ENCODE assay signal across 22 cellular contexts in the genomic region with DNA sequence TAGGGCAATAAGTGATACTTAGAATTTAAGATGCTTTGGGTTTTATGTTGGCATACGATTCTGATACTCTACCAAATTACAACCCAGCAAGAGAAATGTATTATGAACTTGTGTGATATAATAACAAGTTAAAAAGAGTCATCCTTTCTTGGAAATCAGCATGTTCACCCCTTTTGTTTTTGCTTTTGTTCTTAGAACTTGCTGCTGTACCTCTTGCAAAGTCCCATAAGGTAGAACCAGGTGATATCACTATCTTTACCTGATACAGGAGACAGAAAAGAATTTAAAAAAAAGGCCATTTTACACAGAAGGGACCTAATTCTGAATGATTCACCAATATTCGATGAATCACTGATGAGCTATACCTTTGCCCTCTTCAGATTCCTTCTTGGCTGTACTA.
DNase-seq lines count a peak whose midpoint lies in the region; ATAC-seq, FAIRE-seq and TF ChIP-seq lines count a peak whose summit lies in the region.
"Had no signal": no experiment of that assay in that cellular context is flagged by ENCODE, and none has a peak within 500 bp of the region (broad histone marks: within the 10 kb centered on the region; RNA-seq: fewer than 3 reads in every experiment).

No MANE protein-coding gene starts in this region.

- peaks cover 0 to 3% (median 1%) of the 10 kb centered on the region in 7 donors for H3K9me3 Mint-ChIP-seq in CD4-positive, CD25-positive, alpha-beta regulatory T cell
- H3K9me3 Mint-ChIP-seq: CD4-positive, alpha-beta T cell; CD8-positive, alpha-beta T cell had no signal

- H3K4me1 Mint-ChIP-seq in CD4-positive, CD25-positive, alpha-beta regulatory T cell: peaks cover 0 to 23% (median 2%) of the 10 kb centered on the region in 4 donors
- H3K4me1 Mint-ChIP-seq: CD14-positive monocyte had no signal

- TF ChIP-seq CTCF in bronchial epithelial cell (IDR thresholded peaks at IDR 0.05; ENCODE audit: insufficient read depth, low read length, severe bottlenecking) (no peak), Peyer's patch (IDR thresholded peaks at IDR 0.05) (no peak)

- no peaks in the 10 kb centered on the region for H3K27me3 Mint-ChIP-seq in CD4-positive, CD25-positive, alpha-beta regulatory T cell
- H3K27me3 Mint-ChIP-seq: CD4-positive, alpha-beta T cell had no signal

- FAIRE-seq in bronchial epithelial cell (lab: Jason Lieb, UNC): no peak
- FAIRE-seq: A204.1, D721Med, G401.6, GM12891, GM19239 had no signal

- H3K4me3 ChIP-seq in CD4-positive, CD25-positive, alpha-beta regulatory T cell (ENCODE audit: low read depth, low read length): no peak overlapping the region
- H3K4me3 ChIP-seq in bronchial epithelial cell (ENCODE audit: low read depth, low read length) (no peak overlapping the region), Peyer's patch (no peak overlapping the region)
- H3K4me3 ChIP-seq: BLaER1 had no signal

- peak; percentile 82 to 83 for ATAC-seq in CD4-positive, CD25-positive, alpha-beta regulatory T cell (ENCODE audit: low read depth in 2 of 2)
- ATAC-seq: CD8-positive, alpha-beta T cell had no signal

- no peak for TF ChIP-seq POLR2A in Peyer's patch (IDR thresholded peaks at IDR 0.05)

- no peaks in the 10 kb centered on the region for H3K36me3 Mint-ChIP-seq in CD4-positive, CD25-positive, alpha-beta regulatory T cell
- H3K36me3 Mint-ChIP-seq: CD14-positive monocyte; CD8-positive, alpha-beta T cell had no signal

- H3K4me1 ChIP-seq in CD4-positive, CD25-positive, alpha-beta regulatory T cell (ENCODE audit: control insufficient read depth, insufficient read depth, low read length, poor library complexity, severe bottlenecking): no peaks in the 10 kb centered on the region
- no peaks in the 10 kb centered on the region for H3K4me1 ChIP-seq in Peyer's patch
- H3K4me1 ChIP-seq: BE2C, BLaER1, Caco-2 had no signal

- no peaks in the 10 kb centered on the region for H3K36me3 ChIP-seq in CD4-positive, CD25-positive, alpha-beta regulatory T cell (ENCODE audit: control insufficient read depth, insufficient read depth, low read length)
- H3K36me3 ChIP-seq in bronchial epithelial cell (ENCODE audit: control insufficient read depth, insufficient read depth, low read length): no peaks in the 10 kb centered on the region
- H3K36me3 ChIP-seq in Peyer's patch: no peaks in the 10 kb centered on the region
- H3K36me3 ChIP-seq: BE2C, BLaER1 had no signal

- no peaks in the 10 kb centered on the region for H3K27me3 ChIP-seq in CD4-positive, CD25-positive, alpha-beta regulatory T cell (ENCODE audit: control insufficient read depth, insufficient read depth, low read length)
- H3K27me3 ChIP-seq in bronchial epithelial cell (ENCODE audit: control insufficient read depth, insufficient read depth, low read length) (no peaks in the 10 kb centered on the region), Peyer's patch (no peaks in the 10 kb centered on the region)
- H3K27me3 ChIP-seq: BE2C, BLaER1 had no signal

- no peak overlapping the region for H3K27ac ChIP-seq in CD4-positive, CD25-positive, alpha-beta regulatory T cell (ENCODE audit: insufficient read depth, low read length, poor library complexity, severe bottlenecking)
- no peak overlapping the region for H3K27ac ChIP-seq in Peyer's patch
- H3K27ac ChIP-seq: BLaER1 had no signal

- no peak overlapping the region for H3K4me3 Mint-ChIP-seq in CD4-positive, CD25-positive, alpha-beta regulatory T cell
- H3K4me3 Mint-ChIP-seq: CD14-positive monocyte; CD4-positive, alpha-beta T cell; CD8-positive, alpha-beta T cell had no signal

- H3K27ac Mint-ChIP-seq in CD4-positive, CD25-positive, alpha-beta regulatory T cell: no peak overlapping the region
- H3K27ac Mint-ChIP-seq: CD14-positive monocyte; CD4-positive, alpha-beta T cell; CD8-positive, alpha-beta T cell had no signal

- H3K9me3 ChIP-seq in CD4-positive, CD25-positive, alpha-beta regulatory T cell (ENCODE audit: control insufficient read depth in 2 of 2, low read length in 2 of 2): no peaks in the 10 kb centered on the region
- no peaks in the 10 kb centered on the region for H3K9me3 ChIP-seq in Peyer's patch
- H3K9me3 ChIP-seq: BE2C, BLaER1, Caco-2 had no signal

- DNase-seq in CD4-positive, CD25-positive, alpha-beta regulatory T cell: peak in 1 of 3 donors; percentile 83
- DNase-seq in bronchial epithelial cell (ENCODE audit: low read depth): peak; percentile 35
- DNase-seq in kidney tubule cell (ENCODE audit: low spot score): peak; percentile 28
- DNase-seq in Peyer's patch: no peak
- DNase-seq in NCI-H1417 (lab: John Stamatoyannopoulos, UW): no peak
- DNase-seq: 8988T; ACHN; BE2C; C1 segment of cervical spinal cord; Caco-2; Calu3; CD4-positive, alpha-beta T cell; CD8-positive, alpha-beta T cell; DMS79 treated with DMSO at 0.1 percent for 48 hours; GF-D8 had no signal

Comparison
In these comparisons a context has a peak if more than half of its experiments do, and no peak if none do; other contexts are left out.
1. DNase-seq: peak in bronchial epithelial cell (single experiment) and kidney tubule cell (single experiment); none in Peyer's patch (0 of 3) and NCI-H1417 (0 of 3).